ENCODE assay signal across 23 cellular contexts in the genomic region with DNA sequence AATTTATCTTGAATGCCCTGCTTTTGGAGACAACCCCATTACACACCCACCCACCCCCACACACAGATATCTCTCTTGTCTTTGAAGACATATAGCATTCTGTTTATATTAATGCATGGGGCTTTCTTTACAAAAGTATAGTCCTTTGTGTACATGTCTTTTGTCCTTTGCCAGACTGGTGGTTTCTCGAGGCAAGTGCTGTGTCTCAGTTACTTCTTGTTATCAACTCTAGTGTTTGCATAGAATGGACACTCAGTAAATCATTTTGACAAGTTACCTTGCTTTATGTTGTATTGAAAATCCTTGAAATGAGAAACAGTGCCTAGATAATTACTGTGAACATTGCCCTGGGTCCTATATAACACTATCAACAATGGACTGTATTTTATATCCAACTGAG. TPM values are rescaled to one million over a fixed set of nuclear protein-coding genes. Genes with fewer than 3 reads are reported as not detected.
A peak's percentile ranks its signal among the peaks of the same experiment; 100 is the strongest.
DNase-seq lines count a peak whose midpoint lies in the region; ATAC-seq and TF ChIP-seq lines count a peak whose summit lies in the region.
"Had no signal": no experiment of that assay in that cellular context is flagged by ENCODE, and none has a peak within 500 bp of the region (broad histone marks: within the 10 kb centered on the region; RNA-seq: fewer than 3 reads in every experiment).

No MANE protein-coding gene starts in this region.

- DNase-seq in NCI-H1436 treated with DMSO at 0.1 percent for 48 hours (lab: John Stamatoyannopoulos, UW) = peak; percentile 7
- no peak for DNase-seq in NCI-H1436 (lab: John Stamatoyannopoulos, UW)
- DNase-seq in NCI-H146 (lab: John Stamatoyannopoulos, UW) = peak; percentile 83
- peak; percentile 24 for DNase-seq in NCI-H526 treated with DMSO at 0.1 percent for 48 hours (lab: John Stamatoyannopoulos, UW)
- no peak for DNase-seq in progenitor cell of endocrine pancreas (ENCODE audit: low spot score, unreplicated experiment)
- DNase-seq in colonic mucosa = no peak
- no peak for DNase-seq in DMS 273 treated with DMSO at 0.1 percent for 48 hours (lab: John Stamatoyannopoulos, UW)
- no peak for DNase-seq in aorta
- DNase-seq: 8988T, DMS79 treated with DMSO at 0.1 percent for 48 hours, GM23248, H9, KBM-7, NCI-H1092 treated with DMSO at 0.1 percent for 48 hours, NCI-H2029, NCI-H2171 treated with DMSO at 0.1 percent for 48 hours, NCI-H82, Peyer's patch, SJCRH30, T-helper 1 cell had no signal

- peak overlapping the region; percentile 46 for H3K27ac Mint-ChIP-seq in progenitor cell of endocrine pancreas
- H3K27ac Mint-ChIP-seq: H9 had no signal

- H3K36me3 ChIP-seq in colonic mucosa (no peaks in the 10 kb centered on the region), aorta (ENCODE audit: control insufficient read depth in 1 of 2, insufficient read depth in 2 of 2, low read length in 1 of 2) (no peaks in the 10 kb centered on the region)
- H3K36me3 ChIP-seq: Peyer's patch, SJCRH30 had no signal

- 33 to 48% methylated on average over 1 of the region's 1 CpG for WGBS in aorta, 2 donors

- no peaks in the 10 kb centered on the region for H3K27me3 Mint-ChIP-seq in progenitor cell of endocrine pancreas

- peaks cover 27% of the 10 kb centered on the region for H3K4me1 Mint-ChIP-seq in progenitor cell of endocrine pancreas (ENCODE audit: low read depth)

- H3K27ac ChIP-seq in colonic mucosa = no peak overlapping the region
- H3K27ac ChIP-seq in aorta (ENCODE audit: low read depth in 1 of 2, low read length in 2 of 2) = no peak overlapping the region
- H3K27ac ChIP-seq: C4-2B, GM23248, HL-60, Peyer's patch, SJCRH30 had no signal

- peaks cover 4% of the 10 kb centered on the region for H3K9me3 Mint-ChIP-seq in progenitor cell of endocrine pancreas (ENCODE audit: low read depth)
- H3K9me3 Mint-ChIP-seq: H9 had no signal

- TF ChIP-seq CTCF in progenitor cell of endocrine pancreas (IDR thresholded peaks at IDR 0.05; ENCODE audit: unreplicated experiment) (no peak), colonic mucosa (IDR thresholded peaks at IDR 0.05) (no peak)

- H3K27me3 ChIP-seq in colonic mucosa = no peaks in the 10 kb centered on the region
- no peaks in the 10 kb centered on the region for H3K27me3 ChIP-seq in aorta (ENCODE audit: control insufficient read depth in 1 of 2, insufficient read depth in 2 of 2, low read length in 1 of 2)
- H3K27me3 ChIP-seq: Peyer's patch, SJCRH30 had no signal

- no peaks in the 10 kb centered on the region for H3K9me3 ChIP-seq in colonic mucosa
- no peaks in the 10 kb centered on the region for H3K9me3 ChIP-seq in aorta (ENCODE audit: control insufficient read depth, low read length)
- H3K9me3 ChIP-seq: Peyer's patch, SJCRH30 had no signal

- H3K4me1 ChIP-seq in colonic mucosa (no peaks in the 10 kb centered on the region), aorta (ENCODE audit: control insufficient read depth in 1 of 2, insufficient read depth in 2 of 2, low read length in 2 of 2) (no peaks in the 10 kb centered on the region)
- H3K4me1 ChIP-seq: Peyer's patch, SJCRH30 had no signal

- H3K4me3 ChIP-seq in colonic mucosa (no peak overlapping the region), aorta (ENCODE audit: low read length in 2 of 2) (no peak overlapping the region)
- H3K4me3 ChIP-seq: GM23248, Peyer's patch, SJCRH30 had no signal

- ATAC-seq in aorta (ENCODE audit: low FRiP score) = no peak
- ATAC-seq: HepG2 had no signal

- no peak overlapping the region for H3K9ac ChIP-seq in colonic mucosa (ENCODE audit: low read depth in 2 of 2, low read length in 2 of 2)
- H3K9ac ChIP-seq: GM23248 had no signal

- no peaks in the 10 kb centered on the region for H3K36me3 Mint-ChIP-seq in progenitor cell of endocrine pancreas (ENCODE audit: insufficient read depth)

- no peak overlapping the region for H3K4me3 Mint-ChIP-seq in progenitor cell of endocrine pancreas (ENCODE audit: low read depth)
- H3K4me3 Mint-ChIP-seq: H9 had no signal

- intact Hi-C loops in colonic mucosa (cut with DNase I) = loop anchor here (10.0 kb wide), 1 partner anchor 57 kb away; no protein-coding TSS in a partner anchor
- intact Hi-C loops in aorta (cut with DNase I) = no loop called here

RNA-seq across cellular contexts. Expression of a gene that starts 33.9 kb away (rescaled TPM):
- total RNA-seq in progenitor cell of endocrine pancreas = 5.8 and 6.1 TPM in 2 replicates
- total RNA-seq in colonic mucosa = 1 to 10 TPM; 4.6 to 5.0 TPM
- total RNA-seq in aorta = 1 to 10 TPM; 1.2 to 3.1 TPM
- 1 to 10 TPM in 1 of 2 donors, under 1 TPM in 1; 0.10 to 1.8 TPM for polyA plus RNA-seq in aorta

Comparison
In these comparisons a context has a peak if more than half of its experiments do, and no peak if none do; other contexts are left out.
1. DNase-seq: peak in NCI-H1436 treated with DMSO at 0.1 percent for 48 hours (single experiment), NCI-H146 (single experiment) and NCI-H526 treated with DMSO at 0.1 percent for 48 hours (single experiment); none in NCI-H1436 (single experiment), progenitor cell of endocrine pancreas (single experiment), colonic mucosa (single experiment), DMS 273 treated with DMSO at 0.1 percent for 48 hours (single experiment) and aorta (0 of 2).